34 cellular contexts compared by ENCODE assay signal in genomic region chr12:69610729-69611128, GRCh38. TPM values are rescaled to one million over a fixed set of nuclear protein-coding genes. Genes with fewer than 3 reads are reported as not detected.
"Had no signal": no experiment of that assay in that cellular context is flagged by ENCODE, and none has a peak within 500 bp of the region (broad histone marks: within the 10 kb centered on the region; RNA-seq: fewer than 3 reads in every experiment).

LRRC10 (minus strand) TSS chr12:69610907; CDS start chr12:69610838, 69 bp downstream.

- H3K9me3 Mint-ChIP-seq: activated CD4-positive, alpha-beta memory T cell treated with anti-CD3 and anti-CD28 coated beads for 36 hours; activated CD4-positive, alpha-beta T cell treated with anti-CD3 and anti-CD28 coated beads, Interleukin-2, amount 10 ng/mL, durations not matched to agents 24 days and 14 days; activated naive CD4-positive, alpha-beta T cell treated with anti-CD3 and anti-CD28 coated beads, Interleukin-2, amount 10 ng/mL, durations not matched to agents 7 days and 5 days; activated T-cell treated with anti-CD3 and anti-CD28 coated beads, Interleukin-2, amount 50 U/mL, for 24 hours; central memory CD8-positive, alpha-beta T cell; nephron; T-helper 1 cell treated with Interleukin-12 subunit alpha and Interleukin-12 subunit beta and Interleukin-4 antibody, amounts not matched to agents 30 μg/mL and 1 μg/mL, for 36 hours had no signal

- H3K36me3 Mint-ChIP-seq: activated CD4-positive, alpha-beta memory T cell treated with anti-CD3 and anti-CD28 coated beads for 36 hours; activated naive CD4-positive, alpha-beta T cell treated with anti-CD3 and anti-CD28 coated beads, Interleukin-2, amount 10 ng/mL, durations not matched to agents 7 days and 5 days had no signal

- H3K36me3 ChIP-seq: brain microvascular endothelial cell, esophagus squamous epithelium, ovary, prostate gland, transverse colon, uterus, WERI-Rb-1 had no signal

- H3K4me1 Mint-ChIP-seq: activated CD4-positive, alpha-beta T cell treated with anti-CD3 and anti-CD28 coated beads, Interleukin-2, amount 10 ng/mL, durations not matched to agents 24 days and 14 days; activated naive CD4-positive, alpha-beta T cell treated with anti-CD3 and anti-CD28 coated beads, Interleukin-2, amount 10 ng/mL, durations not matched to agents 7 days and 5 days; nephron had no signal

- H3K9me3 ChIP-seq: esophagus squamous epithelium, ovary, prostate gland, testis, transverse colon, uterus had no signal

- H3K4me1 ChIP-seq: esophagus squamous epithelium, prostate gland, testis, transverse colon, uterus had no signal

- H3K27ac Mint-ChIP-seq: activated CD4-positive, alpha-beta memory T cell treated with anti-CD3 and anti-CD28 coated beads for 36 hours; activated CD4-positive, alpha-beta T cell treated with anti-CD3 and anti-CD28 coated beads, Interleukin-2, amount 10 ng/mL, durations not matched to agents 24 days and 14 days; activated naive CD4-positive, alpha-beta T cell treated with anti-CD3 and anti-CD28 coated beads, Interleukin-2, amount 10 ng/mL, durations not matched to agents 7 days and 5 days; activated T-cell treated with anti-CD3 and anti-CD28 coated beads, Interleukin-2, amount 50 U/mL, for 24 hours; nephron; T-helper 1 cell treated with Interleukin-12 subunit alpha and Interleukin-12 subunit beta and Interleukin-4 antibody, amounts not matched to agents 30 μg/mL and 1 μg/mL, for 36 hours had no signal

- H3K27me3 ChIP-seq: brain microvascular endothelial cell, esophagus squamous epithelium, ovary, testis, transverse colon, uterus had no signal

- DNase-seq: activated CD4-positive, alpha-beta memory T cell treated with anti-CD3 and anti-CD28 coated beads for 36 hours; activated CD4-positive, alpha-beta T cell treated with anti-CD3 and anti-CD28 coated beads, Interleukin-2, amount 10 ng/mL, durations not matched to agents 24 days and 14 days; activated CD4-positive, CD25-positive, alpha-beta regulatory T cell treated with anti-CD3 and anti-CD28 coated beads, Interleukin-2, amount 50 U/mL, for 72 hours; activated CD8-positive, alpha-beta memory T cell treated with anti-CD3 and anti-CD28 coated beads, Interleukin-2, amount 50 U/mL, for 48 hours; activated gamma-delta T cell; activated naive CD4-positive, alpha-beta T cell treated with anti-CD3 and anti-CD28 coated beads, Interleukin-2, amount 10 ng/mL, durations not matched to agents 7 days and 5 days; activated T-cell treated with anti-CD3 and anti-CD28 coated beads, Interleukin-2, amount 50 U/mL, for 24 hours; amniotic stem cell; brain microvascular endothelial cell; dermis blood vessel endothelial cell; effector CD4-positive, alpha-beta T cell; esophagus squamous epithelium; foreskin melanocyte; mammary epithelial cell; ovary; retina; stimulated activated CD4-positive, alpha-beta T cell treated with anti-CD3 and anti-CD28 coated beads, Interleukin-2, amount 100 ng/mL, for 24 hours; stimulated activated naive CD8-positive, alpha-beta T cell treated with anti-CD3 and anti-CD28 coated beads, Interleukin-15, Interleukin-2, amounts not matched to agents 100 U/mL and 50 U/mL, for 24 hours; SW 1271; T-helper 9 cell; testis; transverse colon; uterus; WERI-Rb-1 had no signal

- H3K4me3 ChIP-seq: esophagus squamous epithelium, ovary, prostate gland, smooth muscle cell, testis, transverse colon, uterus had no signal

- H3K27ac ChIP-seq: brain microvascular endothelial cell, epithelial cell of prostate, esophagus squamous epithelium, ovary, prostate gland, testis, transverse colon, uterus, WERI-Rb-1 had no signal

- H3K4me3 Mint-ChIP-seq: activated CD4-positive, alpha-beta memory T cell treated with anti-CD3 and anti-CD28 coated beads for 36 hours; activated CD4-positive, alpha-beta T cell treated with anti-CD3 and anti-CD28 coated beads, Interleukin-2, amount 10 ng/mL, durations not matched to agents 24 days and 14 days; activated naive CD4-positive, alpha-beta T cell treated with anti-CD3 and anti-CD28 coated beads, Interleukin-2, amount 10 ng/mL, durations not matched to agents 7 days and 5 days; activated T-cell treated with anti-CD3 and anti-CD28 coated beads, Interleukin-2, amount 50 U/mL, for 24 hours; central memory CD8-positive, alpha-beta T cell; nephron; T-helper 1 cell treated with Interleukin-12 subunit alpha and Interleukin-12 subunit beta and Interleukin-4 antibody, amounts not matched to agents 30 μg/mL and 1 μg/mL, for 36 hours had no signal

- H3K4me2 ChIP-seq: smooth muscle cell had no signal

- ATAC-seq: stimulated activated naive CD8-positive, alpha-beta T cell treated with anti-CD3 and anti-CD28 coated beads, Interleukin-15, Interleukin-2, amounts not matched to agents 100 U/mL and 50 U/mL, for 24 hours had no signal

RNA-seq across cellular contexts. Expression of gene LRRC10, which starts in this region (rescaled TPM):
- total RNA-seq: activated CD4-positive, alpha-beta memory T cell treated with anti-CD3 and anti-CD28 coated beads for 36 hours; activated CD4-positive, alpha-beta T cell treated with anti-CD3 and anti-CD28 coated beads, Interleukin-2, amount 10 ng/mL, durations not matched to agents 24 days and 14 days; astrocyte; dermis blood vessel endothelial cell; esophagus squamous epithelium; glomerular endothelial cell; liver; mammary epithelial cell; mucosa of gallbladder; ovary; prostate gland; smooth muscle cell; transverse colon; uterus had no signal
- polyA plus RNA-seq: liver, mammary epithelial cell, ovary, smooth muscle cell had no signal
